In the genomic region with DNA sequence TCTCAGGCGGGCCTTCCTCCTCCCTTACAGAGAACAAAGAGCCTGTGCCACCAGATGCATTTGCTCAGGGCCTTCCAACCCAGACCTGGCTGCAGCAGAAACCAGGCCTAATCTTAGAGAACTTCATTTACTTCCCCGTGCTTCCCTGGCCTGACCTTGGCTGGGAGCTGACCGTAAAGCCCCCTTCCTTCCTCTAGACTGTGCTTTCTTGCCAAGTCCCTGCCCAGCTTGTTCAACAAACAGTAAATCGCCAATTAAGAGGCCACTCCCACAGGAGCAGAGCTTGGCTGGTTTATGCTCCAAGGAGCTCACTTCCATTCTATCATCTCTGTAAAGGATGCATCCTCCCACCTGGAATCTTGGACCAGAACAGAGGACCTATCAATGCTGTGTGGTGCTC, we compare ENCODE assay signal across 22 cellular contexts.
DNase-seq lines count a peak whose midpoint lies in the region; TF ChIP-seq lines count a peak whose summit lies in the region.
"Had no signal": no experiment of that assay in that cellular context is flagged by ENCODE, and none has a peak within 500 bp of the region (broad histone marks: within the 10 kb centered on the region; RNA-seq: fewer than 3 reads in every experiment).

No MANE protein-coding gene starts in this region.

- no peak overlapping the region for H3K4me3 ChIP-seq in colonic mucosa
- H3K4me3 ChIP-seq: lower lobe of right lung had no signal

- H3K27ac Mint-ChIP-seq in nephron (peak overlapping the region; percentile 66 to 88 (median 86)), type B pancreatic cell (no peak overlapping the region)
- H3K27ac Mint-ChIP-seq: activated B cell treated with CpG ODN at 0.5 μM for 24 hours; activated CD4-positive, alpha-beta memory T cell treated with anti-CD3 and anti-CD28 coated beads for 36 hours; naive B cell; T-helper 1 cell treated with Interleukin-12 subunit alpha and Interleukin-12 subunit beta and Interleukin-4 antibody, amounts not matched to agents 30 μg/mL and 1 μg/mL, for 36 hours had no signal

- no peak overlapping the region for H3K27ac ChIP-seq in colonic mucosa
- H3K27ac ChIP-seq: lower lobe of right lung had no signal

- H3K4me1 Mint-ChIP-seq in nephron (peaks cover 44% of the 10 kb centered on the region), type B pancreatic cell (ENCODE audit: unreplicated experiment) (peaks cover 26% of the 10 kb centered on the region)
- H3K4me1 Mint-ChIP-seq: activated B cell treated with CpG ODN at 0.5 μM for 24 hours, naive B cell had no signal

- no peaks in the 10 kb centered on the region for H3K27me3 ChIP-seq in colonic mucosa

- no peaks in the 10 kb centered on the region for H3K36me3 Mint-ChIP-seq in nephron (ENCODE audit: low read depth)
- H3K36me3 Mint-ChIP-seq in type B pancreatic cell, result peaks cover 3% of the 10 kb centered on the region
- H3K36me3 Mint-ChIP-seq: activated CD4-positive, alpha-beta memory T cell treated with anti-CD3 and anti-CD28 coated beads for 36 hours; naive B cell had no signal

- H3K9me3 Mint-ChIP-seq in nephron (no peaks in the 10 kb centered on the region), type B pancreatic cell (no peaks in the 10 kb centered on the region)
- H3K9me3 Mint-ChIP-seq: activated B cell treated with CpG ODN at 0.5 μM for 24 hours; activated CD4-positive, alpha-beta memory T cell treated with anti-CD3 and anti-CD28 coated beads for 36 hours; T-helper 1 cell treated with Interleukin-12 subunit alpha and Interleukin-12 subunit beta and Interleukin-4 antibody, amounts not matched to agents 30 μg/mL and 1 μg/mL, for 36 hours had no signal

- peak; percentile 9 for DNase-seq in MV-4-11 (lab: John Stamatoyannopoulos, UW)
- peak; percentile 62 for DNase-seq in colonic mucosa
- DNase-seq in type B pancreatic cell (ENCODE audit: extremely low spot score, unreplicated experiment), result no peak
- no peak for DNase-seq in NCI-H345 (lab: John Stamatoyannopoulos, UW)
- no peak for DNase-seq in T-helper 9 cell
- DNase-seq in OCI-M2 (lab: John Stamatoyannopoulos, UW; ENCODE audit: unreplicated experiment), result no peak
- DNase-seq: activated B cell treated with CpG ODN at 0.5 μM for 24 hours; activated CD4-positive, alpha-beta memory T cell treated with anti-CD3 and anti-CD28 coated beads for 36 hours; activated naive CD4-positive, alpha-beta T cell; Caco-2; KG1; lower lobe of right lung; naive B cell; NCI-H1048; NCI-H2081; NCI-H524 treated with DMSO at 0.1 percent for 48 hours; OCI-M1; SHP77 treated with DMSO at 0.1 percent for 48 hours; stimulated activated CD4-positive, alpha-beta T cell treated with anti-CD3 and anti-CD28 coated beads, Interleukin-4, amount 100 ng/mL, for 4 hours; substantia nigra had no signal

- peak overlapping the region in 1 of 3 experiments; percentile 20 for H3K4me3 Mint-ChIP-seq in nephron
- peak overlapping the region; percentile 16 for H3K4me3 Mint-ChIP-seq in type B pancreatic cell
- H3K4me3 Mint-ChIP-seq: activated B cell treated with CpG ODN at 0.5 μM for 24 hours; activated CD4-positive, alpha-beta memory T cell treated with anti-CD3 and anti-CD28 coated beads for 36 hours; naive B cell; T-helper 1 cell treated with Interleukin-12 subunit alpha and Interleukin-12 subunit beta and Interleukin-4 antibody, amounts not matched to agents 30 μg/mL and 1 μg/mL, for 36 hours had no signal

- H3K9ac ChIP-seq in colonic mucosa (ENCODE audit: low read depth in 2 of 2, low read length in 2 of 2), result no peak overlapping the region

- H3K27me3 Mint-ChIP-seq in nephron (ENCODE audit: low read depth), result peaks cover 14% of the 10 kb centered on the region
- H3K27me3 Mint-ChIP-seq in type B pancreatic cell, result peaks cover 27% of the 10 kb centered on the region

- no peaks in the 10 kb centered on the region for H3K36me3 ChIP-seq in colonic mucosa
- H3K36me3 ChIP-seq: lower lobe of right lung had no signal

- intact Hi-C loops in colonic mucosa (cut with DNase I), result loop anchor here (10.0 kb wide), 1 partner anchor 268 kb away; no protein-coding TSS in a partner anchor

- TF ChIP-seq CTCF in colonic mucosa (IDR thresholded peaks at IDR 0.05) (no peak), nephron (IDR thresholded peaks at IDR 0.05; ENCODE audit: unreplicated experiment in 3 of 3) (no peak), type B pancreatic cell (conservative IDR thresholded peaks at IDR 0.05) (no peak)

- H3K4me1 ChIP-seq in colonic mucosa, result peaks cover 14% of the 10 kb centered on the region
- H3K4me1 ChIP-seq: Caco-2 had no signal

- H3K9me3 ChIP-seq in colonic mucosa, result no peaks in the 10 kb centered on the region
- H3K9me3 ChIP-seq: Caco-2, lower lobe of right lung had no signal

Comparison
In these comparisons a context has a peak if more than half of its experiments do, and no peak if none do; other contexts are left out.
1. DNase-seq: peak in MV-4-11 (single experiment) and colonic mucosa (single experiment); none in type B pancreatic cell (single experiment), NCI-H345 (single experiment), T-helper 9 cell (single experiment) and OCI-M2 (single experiment).